In the genomic region with DNA sequence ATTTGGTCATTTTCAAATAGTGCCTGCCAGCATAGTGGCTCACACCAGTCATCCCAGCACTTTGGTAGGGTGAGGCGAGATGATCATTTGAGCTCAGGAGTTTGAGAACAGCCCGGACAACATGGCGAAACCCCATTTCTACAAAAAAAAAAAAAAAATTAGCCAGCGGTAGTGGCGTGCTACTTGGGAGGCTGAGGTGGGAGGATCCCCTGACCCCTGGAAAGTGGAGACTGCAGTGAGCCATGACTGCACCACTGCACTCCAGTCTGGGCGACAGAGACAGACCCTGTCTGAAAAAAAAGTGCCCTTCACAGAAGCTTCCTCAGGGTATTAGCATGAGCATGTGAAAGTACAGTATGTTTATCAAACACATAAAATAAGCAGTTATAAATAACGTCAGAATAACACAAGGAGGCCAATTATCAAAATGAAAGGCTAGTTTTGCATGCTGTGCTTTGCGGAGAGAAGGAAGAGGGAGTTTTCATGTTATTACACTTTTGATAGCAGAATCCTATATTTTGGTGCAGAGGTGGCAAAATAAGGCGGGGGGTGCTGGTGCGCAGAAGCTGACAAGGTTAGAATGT, we compare ENCODE assay signal across 8 cellular contexts. TPM values are rescaled to one million over a fixed set of nuclear protein-coding genes. Genes with fewer than 3 reads are reported as not detected.
DNase-seq lines count a peak whose midpoint lies in the region; ATAC-seq, FAIRE-seq and TF ChIP-seq lines count a peak whose summit lies in the region.

No MANE protein-coding gene starts in this region.

- H3K27ac ChIP-seq in OCI-LY1 (ENCODE audit: low read depth, low read length, poor library complexity, severe bottlenecking): peak overlapping the region; percentile 75

- peaks cover 29% of the 10 kb centered on the region for H3K4me1 Mint-ChIP-seq in endothelial cell (ENCODE audit: unreplicated experiment)
- H3K4me1 Mint-ChIP-seq in osteocyte (ENCODE audit: unreplicated experiment): peaks cover 28% of the 10 kb centered on the region

- H3K9me3 Mint-ChIP-seq in endothelial cell (ENCODE audit: unreplicated experiment): no peaks in the 10 kb centered on the region
- no peaks in the 10 kb centered on the region for H3K9me3 Mint-ChIP-seq in osteocyte (ENCODE audit: unreplicated experiment)

- no peak for ATAC-seq in HG02981 (IDR thresholded peaks at IDR 0.05; ENCODE audit: unreplicated experiment)

- H3K36me3 Mint-ChIP-seq in endothelial cell (ENCODE audit: low read depth, unreplicated experiment) (peaks cover 23% of the 10 kb centered on the region), osteocyte (ENCODE audit: unreplicated experiment) (peaks cover 12% of the 10 kb centered on the region)

- H3K27me3 ChIP-seq in OCI-LY1 (ENCODE audit: insufficient read depth, low read length): no peaks in the 10 kb centered on the region

- no peaks in the 10 kb centered on the region for H3K9me2 ChIP-seq in OCI-LY1 (ENCODE audit: low read depth, low read length)

- peaks cover 4% of the 10 kb centered on the region for H3K27me3 Mint-ChIP-seq in endothelial cell (ENCODE audit: unreplicated experiment)
- no peaks in the 10 kb centered on the region for H3K27me3 Mint-ChIP-seq in osteocyte (ENCODE audit: unreplicated experiment)

- DNase-seq in endothelial cell (ENCODE audit: low spot score): no peak
- peak; percentile 38 for DNase-seq in osteocyte (ENCODE audit: extremely low spot score, unreplicated experiment)
- DNase-seq in hippocampal formation (lab: John Stamatoyannopoulos, UW): no peak
- DNase-seq in AG08395 (ENCODE audit: low spot score): no peak
- DNase-seq in HTR-8/SVneo (ENCODE audit: insufficient read length, low spot score): no peak

- H3K4me3 Mint-ChIP-seq in endothelial cell (ENCODE audit: unreplicated experiment): peak overlapping the region; percentile 99
- H3K4me3 Mint-ChIP-seq in osteocyte (ENCODE audit: unreplicated experiment): peak overlapping the region; percentile 92

- H3K4me1 ChIP-seq in ES-I3 (ENCODE audit: insufficient read depth, low read length) (no peaks in the 10 kb centered on the region; the same call in 1 of the 2 replicates), OCI-LY1 (ENCODE audit: insufficient read depth, low read length, severe bottlenecking) (peaks cover 47% of the 10 kb centered on the region)

- peak overlapping the region; percentile 91 for H3K4me3 ChIP-seq in OCI-LY1 (ENCODE audit: low read depth, low read length, poor library complexity, severe bottlenecking)

- peak overlapping the region; percentile 99 for H3K27ac Mint-ChIP-seq in endothelial cell (ENCODE audit: unreplicated experiment)
- H3K27ac Mint-ChIP-seq in osteocyte (ENCODE audit: unreplicated experiment): peak overlapping the region; percentile 99

- TF ChIP-seq CTCF in OCI-LY1 (IDR thresholded peaks at IDR 0.05; ENCODE audit: low read length) (no peak), endothelial cell (IDR thresholded peaks at IDR 0.05; ENCODE audit: unreplicated experiment) (no peak), osteocyte (IDR thresholded peaks at IDR 0.05) (no peak)

- H3K4me2 ChIP-seq in OCI-LY1 (ENCODE audit: low read length): peak overlapping the region; percentile 60

- no peaks in the 10 kb centered on the region for H3K79me2 ChIP-seq in OCI-LY1 (ENCODE audit: insufficient read depth, low read length)

- H2AFZ ChIP-seq in OCI-LY1 (ENCODE audit: low read length): peak overlapping the region; percentile 10

- no peaks in the 10 kb centered on the region for H4K20me1 ChIP-seq in OCI-LY1 (ENCODE audit: insufficient read depth, low read length)

- H3F3A ChIP-seq in OCI-LY1 (ENCODE audit: insufficient read depth, low read length): no peaks in the 10 kb centered on the region

- FAIRE-seq in HTR-8/SVneo (lab: Jason Lieb, UNC): no peak

- H3K9ac ChIP-seq in ES-I3 (ENCODE audit: low read depth, low read length) (peak overlapping the region; percentile 64), OCI-LY1 (ENCODE audit: low read length) (peak overlapping the region; percentile 49)

- peaks cover 10% of the 10 kb centered on the region for H3K36me3 ChIP-seq in ES-I3 (ENCODE audit: insufficient read depth, low read length)
- H3K36me3 ChIP-seq in OCI-LY1 (ENCODE audit: insufficient read depth, low read length): peaks cover 20% of the 10 kb centered on the region

- H3K9me3 ChIP-seq in ES-I3 (ENCODE audit: control insufficient read depth, insufficient read depth, low read length): no peaks in the 10 kb centered on the region
- H3K9me3 ChIP-seq in OCI-LY1 (ENCODE audit: low read length): no peaks in the 10 kb centered on the region

RNA-seq across cellular contexts. Expression of a gene that starts 0.8 kb away (rescaled TPM):
- total RNA-seq in endothelial cell (ENCODE audit: unreplicated experiment) (22.1 TPM), osteocyte (22.0 and 30.6 TPM in 2 replicates)

RNA-seq across cellular contexts. Expression of a gene that starts 38.8 kb away (rescaled TPM):
- total RNA-seq in endothelial cell (ENCODE audit: unreplicated experiment): 11.1 TPM
- total RNA-seq in osteocyte: 11.4 and 14.5 TPM in 2 replicates
